ENCODE assay signal across 19 cellular contexts in genomic region chr6:82588020-82588419, GRCh38.
A peak's percentile ranks its signal among the peaks of the same experiment; 100 is the strongest.
DNase-seq lines count a peak whose midpoint lies in the region; FAIRE-seq and TF ChIP-seq lines count a peak whose summit lies in the region.
"Had no signal": no experiment of that assay in that cellular context is flagged by ENCODE, and none has a peak within 500 bp of the region (broad histone marks: within the 10 kb centered on the region; RNA-seq: fewer than 3 reads in every experiment).

No MANE protein-coding gene starts in this region.

- H3K9ac ChIP-seq in H1 (replicated peaks in 1 of 4; ENCODE audit: extremely low read depth in 1 of 4, low read depth in 3 of 4, low read length in 3 of 4) (no peak overlapping the region), mesendoderm (ENCODE audit: low read length) (no peak overlapping the region)
- H3K9ac ChIP-seq: KMS-11 had no signal

- no peak overlapping the region for H4K91ac ChIP-seq in H1 (replicated peaks; ENCODE audit: insufficient read length, low read length)

- H3K4me2 ChIP-seq in H1 (ENCODE audit: insufficient read depth in 1 of 2, low read depth in 2 of 2, low read length in 2 of 2), result no peak overlapping the region
- H3K4me2 ChIP-seq in mesendoderm (ENCODE audit: low read length), result no peak overlapping the region
- H3K4me2 ChIP-seq: KMS-11, PC-9 had no signal

- no peak overlapping the region for H3K14ac ChIP-seq in H1 (ENCODE audit: insufficient read length)

- H2AK5ac ChIP-seq in H1 (ENCODE audit: low read depth, low read length) (no peak overlapping the region), mesendoderm (ENCODE audit: low read length) (no peak overlapping the region)

- peaks cover 0 to 8% (median 1%) of the 10 kb centered on the region in 4 experiments; a peak in 3 of 7 replicates for H3K4me1 ChIP-seq in H1 (replicated peaks in 1 of 4; ENCODE audit: control insufficient read depth in 3 of 4, insufficient read depth in 4 of 4, low read length in 3 of 4)
- H3K4me1 ChIP-seq in mesendoderm (ENCODE audit: control insufficient read depth, low read depth, low read length), result no peaks in the 10 kb centered on the region

- H3K56ac ChIP-seq in H1 (replicated peaks; ENCODE audit: insufficient read length, low read depth, low read length), result no peak overlapping the region
- H3K56ac ChIP-seq in mesendoderm (ENCODE audit: low read length), result no peak overlapping the region

- CTCF ChIA-PET in H1 (lab: Charles Lee; ENCODE audit: partially characterized antibody), result interaction anchor here (1.0 to 1.2 kb wide), 3 partner anchors 184 to 499 kb away, joined by 3 to 4 read pairs (median 3); no protein-coding TSS in a partner anchor

- H3K27ac ChIP-seq in H1 (ENCODE audit: low read depth, low read length) (no peak overlapping the region), mesendoderm (ENCODE audit: low read depth, low read length) (no peak overlapping the region)
- H3K27ac ChIP-seq: C4-2B, HL-60, KMS-11, PC-9 had no signal

- H3K4me3 ChIP-seq in H1 (ENCODE audit: extremely low read depth in 1 of 4, insufficient read depth in 2 of 4, low read depth in 3 of 4, low read length in 4 of 4) (no peak overlapping the region), mesendoderm (ENCODE audit: low read length) (no peak overlapping the region)
- H3K4me3 ChIP-seq: PC-9 had no signal

- FAIRE-seq in H1 (lab: Jason Lieb, UNC), result no peak

- TF ChIP-seq EP300 in H1 (IDR thresholded peaks at IDR 0.05; ENCODE audit: borderline replicate concordance in 1 of 2, low read depth in 2 of 2, low read length in 2 of 2), result no peak

- no peaks in the 10 kb centered on the region for H3K23me2 ChIP-seq in H1 (ENCODE audit: low read depth, low read length)

- H3K79me2 ChIP-seq in H1 (ENCODE audit: control insufficient read depth in 1 of 2, insufficient read depth in 2 of 2, low read length in 2 of 2) (no peaks in the 10 kb centered on the region), mesendoderm (ENCODE audit: control insufficient read depth, insufficient read depth, low read length) (no peaks in the 10 kb centered on the region)

- no peaks in the 10 kb centered on the region for H3K9me3 ChIP-seq in H1 (ENCODE audit: insufficient read depth in 2 of 2, low read depth in 1 of 2, low read length in 1 of 2)

- intact Hi-C loops in cardiac septum (cut with DNase I), result no loop called here

- H3K18ac ChIP-seq in H1 (ENCODE audit: extremely low read depth, low read length) (no peak overlapping the region), mesendoderm (ENCODE audit: low read length) (no peak overlapping the region)

- TF ChIP-seq POLR2A in H1 (IDR thresholded peaks at IDR 0.05; ENCODE audit: control extremely low read depth in 1 of 2, low read depth in 2 of 2, low read length in 2 of 2), result no peak

- H2AFZ ChIP-seq in H1 (ENCODE audit: low read length), result no peak overlapping the region
- H2AFZ ChIP-seq: PC-9 had no signal

- no peaks in the 10 kb centered on the region for H4K20me1 ChIP-seq in H1 (replicated peaks in 1 of 2; ENCODE audit: control insufficient read depth in 1 of 2, insufficient read depth in 2 of 2, low read length in 2 of 2)

- DNase-seq in ELR (ENCODE audit: low read depth), result peak; percentile 22
- peak; percentile 12 for DNase-seq in M059J (ENCODE audit: low read depth)
- DNase-seq in H1 (ENCODE audit: low read depth in 1 of 2, low spot score in 2 of 2), result no peak
- DNase-seq in mesendoderm, result peak; percentile 7
- DNase-seq in MV-4-11 (lab: John Stamatoyannopoulos, UW), result no peak
- no peak for DNase-seq in iPS-NIHi11 (ENCODE audit: low spot score)
- DNase-seq in cardiac septum (ENCODE audit: low spot score), result no peak
- DNase-seq: ACHN, AML-193, DMS79, NCI-H1092, NCI-H1694, NCI-H2081 treated with DMSO at 0.1 percent for 48 hours, NCI-H446 treated with DMSO at 0.1 percent for 48 hours, NCI-H82, PC-9 had no signal

- H2BK15ac ChIP-seq in H1 (ENCODE audit: low read length) (no peak overlapping the region), mesendoderm (replicated peaks; ENCODE audit: low read depth) (no peak overlapping the region)

- H4K8ac ChIP-seq in H1 (ENCODE audit: extremely low read depth, insufficient read depth, low read length) (no peak overlapping the region), mesendoderm (ENCODE audit: low read depth, low read length) (no peak overlapping the region)

- H3K27me3 ChIP-seq in H1 (replicated peaks in 1 of 4; ENCODE audit: control insufficient read depth in 3 of 4, extremely low read depth in 1 of 4, insufficient read depth in 3 of 4, low read length in 3 of 4) (no peaks in the 10 kb centered on the region), mesendoderm (ENCODE audit: insufficient read depth, low read length, poor library complexity) (no peaks in the 10 kb centered on the region)

- no peaks in the 10 kb centered on the region for H3K79me1 ChIP-seq in H1 (ENCODE audit: low read depth, low read length)
- no peaks in the 10 kb centered on the region for H3K79me1 ChIP-seq in mesendoderm (ENCODE audit: low read length)

- WGBS in H1 (ENCODE audit: extremely low coverage in 1 of 2, insufficient coverage in 1 of 2, insufficient read length in 1 of 2, insufficient replicate concordance in 2 of 2, low coverage in 1 of 2, low lambda C conversion rate in 2 of 2, missing lambda C conversion rate in 1 of 2), 2 experiments, result 91% methylated on average over 3 of the region's 3 CpGs; no CpG with 5 or more reads in 1 of the 2 experiments
- WGBS in mesendoderm (ENCODE audit: extremely low coverage, insufficient coverage, low lambda C conversion rate), result no CpG with 5 or more reads among the region's 3 CpGs

- no peak overlapping the region for H2BK20ac ChIP-seq in H1 (ENCODE audit: low read length)

- H4K5ac ChIP-seq in H1 (ENCODE audit: insufficient read length, low read depth, low read length) (no peak overlapping the region), mesendoderm (ENCODE audit: low read length) (no peak overlapping the region)

- POLR2A ChIA-PET in H1 (lab: Charles Lee; ENCODE audit: partially characterized antibody), result no interaction called here

- TF ChIP-seq RAD21 in H1 (IDR thresholded peaks at IDR 0.05 in 1 of 2, conservative IDR thresholded peaks at IDR 0.05 in 1 of 2; ENCODE audit: low read depth in 2 of 2, low read length in 2 of 2), result peak; percentile 5 to 10; a peak in 1 of 4 replicates

- H3K23ac ChIP-seq in H1 (ENCODE audit: insufficient read length), result no peak overlapping the region
- no peak overlapping the region for H3K23ac ChIP-seq in mesendoderm (ENCODE audit: low read length)

- H3K4ac ChIP-seq in H1 (replicated peaks; ENCODE audit: insufficient read length, low read depth, low read length) (no peak overlapping the region), mesendoderm (ENCODE audit: low read depth, low read length) (no peak overlapping the region)

- TF ChIP-seq CTCF in H1 (IDR thresholded peaks at IDR 0.05; ENCODE audit: control extremely low read depth in 1 of 3, insufficient read depth in 1 of 3, low read depth in 1 of 3, low read length in 3 of 3), result no peak

- H3K36me3 ChIP-seq in H1 (ENCODE audit: control insufficient read depth in 2 of 4, insufficient read depth in 4 of 4, low read length in 3 of 4) (no peaks in the 10 kb centered on the region), mesendoderm (ENCODE audit: control insufficient read depth, insufficient read depth, low read length) (no peaks in the 10 kb centered on the region)

- H2BK120ac ChIP-seq in H1 (replicated peaks; ENCODE audit: low read depth, low read length) (no peak overlapping the region), mesendoderm (ENCODE audit: low read depth, low read length) (no peak overlapping the region)

- no peak overlapping the region for H2BK12ac ChIP-seq in H1 (ENCODE audit: low read depth, low read length)

- no peak overlapping the region for H2BK5ac ChIP-seq in H1 (ENCODE audit: low read depth, low read length)
- no peak overlapping the region for H2BK5ac ChIP-seq in mesendoderm (ENCODE audit: low read length)

TF ChIP-seq in H1, 55 proteins besides CTCF, POLR2A, EP300 and RAD21 (continues in another document):
- no peak for TF ChIP-seq ASH2L (IDR thresholded peaks at IDR 0.05; ENCODE audit: low read length)
- no peak for TF ChIP-seq POLR2AphosphoS5 (IDR thresholded peaks at IDR 0.05; ENCODE audit: low read depth, low read length)
- no peak for TF ChIP-seq CHD2 (IDR thresholded peaks at IDR 0.05; ENCODE audit: low read length)
- no peak for TF ChIP-seq KDM4A (IDR thresholded peaks at IDR 0.05; ENCODE audit: low read depth, low read length, severe bottlenecking)
- TF ChIP-seq CHD1 (IDR thresholded peaks at IDR 0.05; ENCODE audit: low read depth, low read length), result no peak
- no peak for TF ChIP-seq TCF12 (IDR thresholded peaks at IDR 0.05; ENCODE audit: low read depth, low read length)
- TF ChIP-seq RFX5 (IDR thresholded peaks at IDR 0.05; ENCODE audit: borderline replicate concordance, low read depth, low read length), result no peak
- no peak for TF ChIP-seq EGR1 (IDR thresholded peaks at IDR 0.05; ENCODE audit: borderline replicate concordance, low read depth, low read length)
- TF ChIP-seq EZH2 (IDR thresholded peaks at IDR 0.05; ENCODE audit: low read depth, low read length, severe bottlenecking), result no peak
- no peak for TF ChIP-seq RBBP5 (IDR thresholded peaks at IDR 0.05; ENCODE audit: borderline replicate concordance, low read depth, low read length)
- TF ChIP-seq NRF1 (IDR thresholded peaks at IDR 0.05; ENCODE audit: low read depth, low read length), result no peak
- no peak for TF ChIP-seq ATF2 (IDR thresholded peaks at IDR 0.05; ENCODE audit: low read length)
- TF ChIP-seq CBX8 (IDR thresholded peaks at IDR 0.05; ENCODE audit: borderline replicate concordance, low read depth, low read length), result no peak
- TF ChIP-seq RNF2 (IDR thresholded peaks at IDR 0.05; ENCODE audit: borderline replicate concordance, low read depth, low read length, missing control alignments, poor library complexity, severe bottlenecking), result no peak
- no peak for TF ChIP-seq ATF3 (IDR thresholded peaks at IDR 0.05; ENCODE audit: insufficient read depth, low read depth, low read length)

Comparison
In these comparisons a context has a peak if more than half of its experiments do, and no peak if none do; other contexts are left out.
1. DNase-seq: peak in ELR (single experiment), M059J (single experiment) and mesendoderm (single experiment); none in H1 (0 of 2), MV-4-11 (single experiment), iPS-NIHi11 (single experiment) and cardiac septum (single experiment).